Comparison of ENCODE assay signal across 15 cellular contexts in genomic region chr19:47928581-47928980, GRCh38. TPM values are rescaled to one million over a fixed set of nuclear protein-coding genes. Genes with fewer than 3 reads are reported as not detected.
"Had no signal": no experiment of that assay in that cellular context is flagged by ENCODE, and none has a peak within 500 bp of the region (broad histone marks: within the 10 kb centered on the region; RNA-seq: fewer than 3 reads in every experiment).

No MANE protein-coding gene starts in this region.

RNA-seq across cellular contexts. Expression of gene SULT2A1, which starts 42.5 kb away (rescaled TPM):
- total RNA-seq: natural killer cell, neural crest cell, omental fat pad, osteocyte, posterior vena cava, prostate gland, pulmonary artery endothelial cell, right atrium auricular region, sciatic nerve, subcutaneous adipose tissue, temporal lobe, thoracic aorta, thyroid gland, tibial nerve had no signal
- polyA plus RNA-seq: pancreas had no signal
